Comparison of ENCODE assay signal across 1 cellular context in genomic region chr5:155460501-155460931, GRCh38.
TF ChIP-seq lines count a peak whose summit lies in the region.

No MANE protein-coding gene starts in this region.

TF ChIP-seq in HepG2, 621 proteins besides CTCF, POLR2A, EP300 and RAD21 (continued from another document and continues in another):
- TF ChIP-seq NFAT5 (CRISPR knock-in tag; IDR thresholded peaks at IDR 0.05), result no peak
- TF ChIP-seq ZNF234 (CRISPR knock-in tag; conservative IDR thresholded peaks at IDR 0.05), result no peak
- TF ChIP-seq THAP9 (CRISPR knock-in tag; IDR thresholded peaks at IDR 0.05; ENCODE audit: borderline replicate concordance), result no peak
- TF ChIP-seq RFX5 (IDR thresholded peaks at IDR 0.05; ENCODE audit: low read depth, low read length), result peak; percentile 51; the same call in 1 of the 2 replicates
- TF ChIP-seq ZNF282 (IDR thresholded peaks at IDR 0.05; ENCODE audit: partially characterized antibody), result no peak
- TF ChIP-seq GFI1 (CRISPR knock-in tag; IDR thresholded peaks at IDR 0.05; ENCODE audit: borderline replicate concordance), result peak; percentile 84; the same call in 1 of the 2 replicates
- no peak for TF ChIP-seq ZBTB46 (CRISPR knock-in tag; IDR thresholded peaks at IDR 0.05; ENCODE audit: borderline replicate concordance)
- TF ChIP-seq HNRNPLL (IDR thresholded peaks at IDR 0.05; ENCODE audit: low read depth, low read length, poor library complexity, severe bottlenecking), result no peak
- no peak for TF ChIP-seq ZSCAN20 (CRISPR knock-in tag; IDR thresholded peaks at IDR 0.05; ENCODE audit: borderline replicate concordance)
- TF ChIP-seq ZBTB21 (CRISPR knock-in tag; IDR thresholded peaks at IDR 0.05), result peak; percentile 33; the same call in 1 of the 2 replicates
- no peak for TF ChIP-seq SIN3A (IDR thresholded peaks at IDR 0.05; ENCODE audit: borderline replicate concordance, low read depth, low read length)
- TF ChIP-seq JUN (CRISPR knock-in tag; IDR thresholded peaks at IDR 0.05), result peak; percentile 95
- TF ChIP-seq KMT2A (CRISPR knock-in tag; IDR thresholded peaks at IDR 0.05), result no peak
- no peak for TF ChIP-seq JARID2 (CRISPR knock-in tag; IDR thresholded peaks at IDR 0.05; ENCODE audit: insufficient replicate concordance)
- TF ChIP-seq ATF1 (CRISPR knock-in tag; IDR thresholded peaks at IDR 0.05), result peak; percentile 85
- peak; percentile 52; the same call in 1 of the 2 replicates for TF ChIP-seq CCDC6 (CRISPR knock-in tag; IDR thresholded peaks at IDR 0.05)
- peak; percentile 75; the same call in 1 of the 2 replicates for TF ChIP-seq IRF2 (CRISPR knock-in tag; IDR thresholded peaks at IDR 0.05)
- TF ChIP-seq ZNF7 (CRISPR knock-in tag; IDR thresholded peaks at IDR 0.05), result no peak
- no peak for TF ChIP-seq EED (CRISPR knock-in tag; IDR thresholded peaks at IDR 0.05)
- TF ChIP-seq RBM22 (optimal IDR thresholded peaks at IDR 0.05; ENCODE audit: low read length), result no peak
- no peak for TF ChIP-seq ZNF34 (CRISPR knock-in tag; IDR thresholded peaks at IDR 0.05; ENCODE audit: borderline replicate concordance)
- peak; percentile 73; the same call in 1 of the 2 replicates for TF ChIP-seq LCORL (IDR thresholded peaks at IDR 0.05)
- peak; percentile 60; the same call in 1 of the 2 replicates for TF ChIP-seq LCORL (CRISPR knock-in tag; IDR thresholded peaks at IDR 0.05)
- no peak for TF ChIP-seq SNAPC5 (CRISPR knock-in tag; IDR thresholded peaks at IDR 0.05; ENCODE audit: borderline replicate concordance)
- TF ChIP-seq HOMEZ (CRISPR knock-in tag; IDR thresholded peaks at IDR 0.05; ENCODE audit: low read depth), result peak; percentile 78; the same call in 1 of the 2 replicates
- no peak; the same call in 1 of the 2 replicates for TF ChIP-seq ZBTB34 (CRISPR knock-in tag; IDR thresholded peaks at IDR 0.05)
- TF ChIP-seq STAG1 (CRISPR knock-in tag; IDR thresholded peaks at IDR 0.05), result no peak
- peak; percentile 48; the same call in 1 of the 2 replicates for TF ChIP-seq RFXAP (CRISPR knock-in tag; IDR thresholded peaks at IDR 0.05; ENCODE audit: borderline replicate concordance)
- TF ChIP-seq RELA (CRISPR knock-in tag; IDR thresholded peaks at IDR 0.05), result no peak
- TF ChIP-seq GTF2F1 (IDR thresholded peaks at IDR 0.05; ENCODE audit: low read length), result no peak
- no peak for TF ChIP-seq ZNF597 (CRISPR knock-in tag; IDR thresholded peaks at IDR 0.05)
- TF ChIP-seq IKZF4 (CRISPR knock-in tag; IDR thresholded peaks at IDR 0.05; ENCODE audit: borderline replicate concordance, low read depth, not compliant biosample characterization), result no peak
- TF ChIP-seq FOXJ3 (CRISPR knock-in tag; IDR thresholded peaks at IDR 0.05; ENCODE audit: borderline replicate concordance), result peak; percentile 94; the same call in 1 of the 2 replicates
- no peak for TF ChIP-seq ZNF558 (CRISPR knock-in tag; IDR thresholded peaks at IDR 0.05; ENCODE audit: borderline replicate concordance)
- no peak for TF ChIP-seq DMTF1 (CRISPR knock-in tag; IDR thresholded peaks at IDR 0.05)
- TF ChIP-seq ZNF3 (CRISPR knock-in tag; IDR thresholded peaks at IDR 0.05), result no peak
- no peak for TF ChIP-seq ZNF570 (CRISPR knock-in tag; IDR thresholded peaks at IDR 0.05; ENCODE audit: borderline replicate concordance)
- TF ChIP-seq SMAD1 (CRISPR knock-in tag; IDR thresholded peaks at IDR 0.05; ENCODE audit: borderline replicate concordance, low read depth), result no peak
- TF ChIP-seq RXRA (CRISPR knock-in tag; IDR thresholded peaks at IDR 0.05), result no peak; the same call in 1 of the 2 replicates
- no peak for TF ChIP-seq SMAD9 (CRISPR knock-in tag; IDR thresholded peaks at IDR 0.05)
- TF ChIP-seq ZNF354B (CRISPR knock-in tag; IDR thresholded peaks at IDR 0.05), result no peak
- no peak for TF ChIP-seq DDIT3 (CRISPR knock-in tag; IDR thresholded peaks at IDR 0.05)
- no peak for TF ChIP-seq CHCHD3 (CRISPR knock-in tag; IDR thresholded peaks at IDR 0.05)
- no peak for TF ChIP-seq MTA3 (CRISPR knock-in tag; IDR thresholded peaks at IDR 0.05)
- TF ChIP-seq RNF219 (CRISPR knock-in tag; IDR thresholded peaks at IDR 0.05), result no peak
